3 cellular contexts compared by ENCODE assay signal in genomic region chr1:248618878-248619277, GRCh38.
TF ChIP-seq lines count a peak whose summit lies in the region.

No MANE protein-coding gene starts in this region.

TF ChIP-seq in HEK293T, 16 proteins besides CTCF, POLR2A, EP300 and RAD21:
- TF ChIP-seq L3MBTL2 (conservative IDR thresholded peaks at IDR 0.05) (no peak), ZNF384 (IDR thresholded peaks at IDR 0.05) (no peak), SP1 (IDR thresholded peaks at IDR 0.05) (no peak), BHLHE40 (IDR thresholded peaks at IDR 0.05; ENCODE audit: borderline replicate concordance) (no peak), NFRKB (IDR thresholded peaks at IDR 0.05) (no peak), SUZ12 (IDR thresholded peaks at IDR 0.05) (no peak), ELF4 (IDR thresholded peaks at IDR 0.05) (no peak), TARDBP (IDR thresholded peaks at IDR 0.05) (no peak), CTBP1 (IDR thresholded peaks at IDR 0.05; ENCODE audit: borderline replicate concordance) (no peak), FOXK2 (IDR thresholded peaks at IDR 0.05) (no peak), LEF1 (IDR thresholded peaks at IDR 0.05; ENCODE audit: borderline replicate concordance) (no peak), FOXM1 (IDR thresholded peaks at IDR 0.05; ENCODE audit: borderline replicate concordance) (no peak), FOXA1 (IDR thresholded peaks at IDR 0.05) (no peak), HDGF (IDR thresholded peaks at IDR 0.05; ENCODE audit: borderline replicate concordance) (no peak), ARNT (IDR thresholded peaks at IDR 0.05) (no peak)
- TF ChIP-seq, protein P1, sequence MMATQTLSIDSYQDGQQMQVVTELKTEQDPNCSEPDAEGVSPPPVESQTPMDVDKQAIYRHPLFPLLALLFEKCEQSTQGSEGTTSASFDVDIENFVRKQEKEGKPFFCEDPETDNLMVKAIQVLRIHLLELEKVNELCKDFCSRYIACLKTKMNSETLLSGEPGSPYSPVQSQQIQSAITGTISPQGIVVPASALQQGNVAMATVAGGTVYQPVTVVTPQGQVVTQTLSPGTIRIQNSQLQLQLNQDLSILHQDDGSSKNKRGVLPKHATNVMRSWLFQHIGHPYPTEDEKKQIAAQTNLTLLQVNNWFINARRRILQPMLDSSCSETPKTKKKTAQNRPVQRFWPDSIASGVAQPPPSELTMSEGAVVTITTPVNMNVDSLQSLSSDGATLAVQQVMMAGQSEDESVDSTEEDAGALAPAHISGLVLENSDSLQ (IDR thresholded peaks at IDR 0.05): no peak

TF ChIP-seq in SK-N-SH treated with all-trans-retinoic acid at 6 μM for 48 hours, 23 proteins besides CTCF, POLR2A, EP300 and RAD21:
- TF ChIP-seq, protein P2, sequence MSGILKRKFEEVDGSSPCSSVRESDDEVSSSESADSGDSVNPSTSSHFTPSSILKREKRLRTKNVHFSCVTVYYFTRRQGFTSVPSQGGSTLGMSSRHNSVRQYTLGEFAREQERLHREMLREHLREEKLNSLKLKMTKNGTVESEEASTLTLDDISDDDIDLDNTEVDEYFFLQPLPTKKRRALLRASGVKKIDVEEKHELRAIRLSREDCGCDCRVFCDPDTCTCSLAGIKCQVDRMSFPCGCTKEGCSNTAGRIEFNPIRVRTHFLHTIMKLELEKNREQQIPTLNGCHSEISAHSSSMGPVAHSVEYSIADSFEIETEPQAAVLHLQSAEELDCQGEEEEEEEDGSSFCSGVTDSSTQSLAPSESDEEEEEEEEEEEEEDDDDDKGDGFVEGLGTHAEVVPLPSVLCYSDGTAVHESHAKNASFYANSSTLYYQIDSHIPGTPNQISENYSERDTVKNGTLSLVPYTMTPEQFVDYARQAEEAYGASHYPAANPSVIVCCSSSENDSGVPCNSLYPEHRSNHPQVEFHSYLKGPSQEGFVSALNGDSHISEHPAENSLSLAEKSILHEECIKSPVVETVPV (CRISPR knock-in tag; IDR thresholded peaks at IDR 0.05): no peak
- TF ChIP-seq ISL1 (CRISPR knock-in tag; IDR thresholded peaks at IDR 0.05): no peak

TF ChIP-seq in K562, 482 proteins besides CTCF, POLR2A, EP300 and RAD21:
- TF ChIP-seq OTX1 (CRISPR knock-in tag; IDR thresholded peaks at IDR 0.05): no peak
- no peak for TF ChIP-seq SNRNP70 (optimal IDR thresholded peaks at IDR 0.05; ENCODE audit: low read depth, low read length)
- TF ChIP-seq HDAC8 (tag; IDR thresholded peaks at IDR 0.05): no peak
- TF ChIP-seq SMC3 (conservative IDR thresholded peaks at IDR 0.05; ENCODE audit: insufficient read depth, low read depth, low read length): 0 out of 2 replicates have a peak, but pooled peaks have one; percentile 19
